ENCODE assay signal across 8 cellular contexts in genomic region chr12:57078519-57079404, GRCh38. TPM values are rescaled to one million over a fixed set of nuclear protein-coding genes. Genes with fewer than 3 reads are reported as not detected.
A peak's percentile ranks its signal among the peaks of the same experiment; 100 is the strongest.
DNase-seq lines count a peak whose midpoint lies in the region; ATAC-seq, FAIRE-seq and TF ChIP-seq lines count a peak whose summit lies in the region.

NEMP1 (minus strand) TSS chr12:57078791; CDS start chr12:57078745, 46 bp downstream.

- H3K9me3 ChIP-seq in KOPT-K1 (ENCODE audit: insufficient read depth, low read length, poor library complexity, severe bottlenecking) (no peaks in the 10 kb centered on the region), esophagus muscularis mucosa (no peaks in the 10 kb centered on the region)

- H3K36me3 Mint-ChIP-seq in activated T-cell treated with anti-CD3 and anti-CD28 coated beads, Interleukin-2, amount 50 U/mL, for 72 hours (ENCODE audit: insufficient read depth in 2 of 2), result peaks cover 9 to 12% of the 10 kb centered on the region in 2 donors

- TF ChIP-seq EP300 in esophagus muscularis mucosa (IDR thresholded peaks at IDR 0.05), result no peak

- peaks cover 39% of the 10 kb centered on the region for H3K4me1 Mint-ChIP-seq in activated T-cell treated with anti-CD3 and anti-CD28 coated beads, Interleukin-2, amount 50 U/mL, for 72 hours (ENCODE audit: low read depth)

- peak within 1 kb of the TSS; percentile 73 to 87 (median 80) for H3K4me3 ChIP-seq in esophagus muscularis mucosa

- peak within 1 kb of the TSS; percentile 99 for H3K27ac Mint-ChIP-seq in activated T-cell treated with anti-CD3 and anti-CD28 coated beads, Interleukin-2, amount 50 U/mL, for 72 hours

- no peaks in the 10 kb centered on the region for H3K27me3 Mint-ChIP-seq in activated T-cell treated with anti-CD3 and anti-CD28 coated beads, Interleukin-2, amount 50 U/mL, for 72 hours (ENCODE audit: low read depth)

- under 1% methylated on average over 16 of the region's 39 CpGs for WGBS in esophagus muscularis mucosa

- peaks cover 18% of the 10 kb centered on the region for H3K36me3 ChIP-seq in KOPT-K1 (ENCODE audit: insufficient read depth, low read length)
- peaks cover 0 to 7% (median 2%) of the 10 kb centered on the region in 4 donors for H3K36me3 ChIP-seq in esophagus muscularis mucosa

- H3K4me3 Mint-ChIP-seq in activated T-cell treated with anti-CD3 and anti-CD28 coated beads, Interleukin-2, amount 50 U/mL, for 72 hours, result peak within 1 kb of the TSS; percentile 99 to 100

- H3K4me1 ChIP-seq in esophagus muscularis mucosa, result peaks cover 12 to 22% (median 19%) of the 10 kb centered on the region in 4 donors

- peak; percentile 98 for DNase-seq in DMS79 (lab: John Stamatoyannopoulos, UW)
- peak; percentile 100 for DNase-seq in RCC 7860 (ENCODE audit: low spot score)
- peak; percentile 94 to 97 for DNase-seq in activated T-cell treated with anti-CD3 and anti-CD28 coated beads, Interleukin-2, amount 50 U/mL, for 72 hours
- DNase-seq in esophagus muscularis mucosa (ENCODE audit: extremely low spot score), result peak; percentile 99
- DNase-seq in myocyte (ENCODE audit: low read depth), result peak; percentile 100
- DNase-seq in stimulated activated CD8-positive, alpha-beta memory T cell treated with anti-CD3 and anti-CD28 coated beads, Interleukin-7, amount 100 ng/mL, for 48 hours (ENCODE audit: extremely low read depth in 1 of 2, low read depth in 1 of 2), result peak; percentile 89 to 96

- no peak for TF ChIP-seq POLR2A in esophagus muscularis mucosa (IDR thresholded peaks at IDR 0.05; ENCODE audit: low read depth)

- no peaks in the 10 kb centered on the region for H3K9me3 Mint-ChIP-seq in activated T-cell treated with anti-CD3 and anti-CD28 coated beads, Interleukin-2, amount 50 U/mL, for 72 hours

- peak in 1 of 3 experiments; percentile 27 for TF ChIP-seq CTCF in esophagus muscularis mucosa (IDR thresholded peaks at IDR 0.05)

- intact Hi-C loops in esophagus muscularis mucosa (cut with DNase I), result no loop called here

- ATAC-seq in GM21786 (IDR thresholded peaks at IDR 0.05; ENCODE audit: unreplicated experiment), result peak; percentile 96
- ATAC-seq in activated T-cell treated with anti-CD3 and anti-CD28 coated beads, Interleukin-2, amount 50 U/mL, for 72 hours (replicated peaks in 1 of 2), result peak; percentile 96

- H3K27ac ChIP-seq in KOPT-K1 (ENCODE audit: low read depth, low read length, poor library complexity, severe bottlenecking) (peak within 1 kb of the TSS; percentile 95), esophagus muscularis mucosa (replicated peaks in 1 of 4) (peak within 1 kb of the TSS; percentile 85 to 87 (median 85))

- no peaks in the 10 kb centered on the region for H3K27me3 ChIP-seq in esophagus muscularis mucosa

- peak; percentile 96 for FAIRE-seq in RCC 7860 (lab: Jason Lieb, UNC)

RNA-seq across cellular contexts. Expression of gene NEMP1, which starts in this region (rescaled TPM):
- 100 to 1,000 TPM; 114 to 119 TPM for total RNA-seq in activated T-cell treated with anti-CD3 and anti-CD28 coated beads, Interleukin-2, amount 50 U/mL, for 72 hours
- total RNA-seq in esophagus muscularis mucosa, result 10 to 100 TPM in 2 of 4 donors, 1 to 10 TPM in 2; 8.3 to 11.8 (median 10.0) TPM
- total RNA-seq in myocyte, result 9.9 and 19.1 TPM in 2 replicates
- polyA plus RNA-seq in myocyte (2012), result 4.3 TPM

Comparison
In these comparisons a context has a peak if more than half of its experiments do, and no peak if none do; other contexts are left out.
1. Peak in every context shown above with its lines: DNase-seq, ATAC-seq, H3K4me3 ChIP-seq and H3K27ac ChIP-seq.